In the genomic region with DNA sequence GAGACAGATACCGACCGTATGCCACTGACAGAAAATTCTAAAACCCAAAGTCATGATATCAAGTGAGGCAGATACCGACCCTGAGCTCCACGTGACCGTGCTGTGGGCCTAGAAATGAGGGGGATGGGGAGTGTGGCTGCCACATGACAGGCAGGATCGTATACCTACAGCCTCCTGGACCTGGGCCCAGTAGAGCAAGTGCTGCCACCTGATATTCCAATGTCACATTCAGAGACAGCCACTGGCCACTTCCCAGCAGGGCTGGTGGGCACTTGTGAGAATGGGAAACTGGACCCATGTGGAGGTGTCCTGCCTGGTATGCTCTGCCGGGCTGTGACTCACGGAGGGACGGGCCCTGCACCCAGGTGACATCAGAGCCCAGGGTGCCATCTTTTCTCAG, we compare ENCODE assay signal across 28 cellular contexts. TPM values are rescaled to one million over a fixed set of nuclear protein-coding genes. Genes with fewer than 3 reads are reported as not detected.
"Had no signal": no experiment of that assay in that cellular context is flagged by ENCODE, and none has a peak within 500 bp of the region (broad histone marks: within the 10 kb centered on the region; RNA-seq: fewer than 3 reads in every experiment).

No MANE protein-coding gene starts in this region.

- H3K27me3 ChIP-seq: ascending aorta, body of pancreas, breast epithelium, SJCRH30 had no signal

- H3K9me3 ChIP-seq: ascending aorta, body of pancreas, breast epithelium, SJCRH30 had no signal

- H3K27ac ChIP-seq: ascending aorta, body of pancreas, breast epithelium, SJCRH30, SK-N-MC had no signal

- H3K36me3 ChIP-seq: ascending aorta, breast epithelium, SJCRH30 had no signal

- H3K4me1 ChIP-seq: ascending aorta, body of pancreas, breast epithelium, SJCRH30 had no signal

- H3K4me3 ChIP-seq: ascending aorta, body of pancreas, breast epithelium, SJCRH30, SK-N-MC had no signal

- ATAC-seq: activated CD8-positive, alpha-beta T cell treated with anti-CD3 and anti-CD28 coated beads for 36 hours; body of pancreas had no signal

- DNase-seq: activated CD4-positive, alpha-beta T cell treated with anti-CD3 and anti-CD28 coated beads, Interleukin-2, amount 10 ng/mL, durations not matched to agents 24 days and 14 days; activated CD4-positive, alpha-beta T cell treated with anti-CD3 and anti-CD28 coated beads, Interleukin-2, amount 50 U/mL, for 4 hours; activated CD8-positive, alpha-beta T cell treated with anti-CD3 and anti-CD28 coated beads for 36 hours; activated gamma-delta T cell; activated naive CD4-positive, alpha-beta T cell treated with Interleukin-2 at 50 U/mL for 16 hours; activated naive CD8-positive, alpha-beta T cell treated with anti-CD3 and anti-CD28 coated beads, Interleukin-2, amount 10 ng/mL, durations not matched to agents 7 days and 5 days; activated T-cell treated with anti-CD3 and anti-CD28 coated beads, Interleukin-2, amount 50 U/mL, for 24 hours; amygdala; body of pancreas; caudate nucleus; cerebellar nuclear complex; NCI-H1092 treated with DMSO at 0.1 percent for 48 hours; NCI-H1417; NCI-H146; NCI-H187 treated with DMSO at 0.1 percent for 48 hours; NCI-H345; NCI-H524 treated with DMSO at 0.1 percent for 48 hours; SHP77; SJCRH30 had no signal

RNA-seq across cellular contexts. Expression of gene CLDN14, which starts 44.6 kb away (rescaled TPM):
- total RNA-seq: activated CD4-positive, alpha-beta T cell treated with anti-CD3 and anti-CD28 coated beads, Interleukin-2, amount 10 ng/mL, durations not matched to agents 24 days and 14 days; activated CD8-positive, alpha-beta T cell treated with anti-CD3 and anti-CD28 coated beads for 36 hours; activated naive CD8-positive, alpha-beta T cell treated with anti-CD3 and anti-CD28 coated beads, Interleukin-2, amount 10 ng/mL, durations not matched to agents 7 days and 5 days; activated T-helper 2 cell treated with anti-CD3 and anti-CD28 coated beads, Interferon-gamma antibody, Interleukin-2, Interleukin-4, amounts not matched to agents 10 μg/mL and 5 μg/mL and 100 μg/mL, durations not matched to agents 14 hours and 24 hours and 36 hours; ascending aorta; breast epithelium; M059J; NCI-H460; OCI-LY7; SJCRH30; T-helper 1 cell treated with Interleukin-12 subunit alpha and Interleukin-12 subunit beta and Interleukin-4 antibody, amounts not matched to agents 30 ng/mL and 1 ng/mL, for 36 hours; T-helper 2 cell treated with Interferon-gamma antibody and Interleukin-4, amounts not matched to agents 100 ng/mL and 5 ng/mL, for 36 hours had no signal
